Comparison of ENCODE assay signal across 8 cellular contexts in the genomic region with DNA sequence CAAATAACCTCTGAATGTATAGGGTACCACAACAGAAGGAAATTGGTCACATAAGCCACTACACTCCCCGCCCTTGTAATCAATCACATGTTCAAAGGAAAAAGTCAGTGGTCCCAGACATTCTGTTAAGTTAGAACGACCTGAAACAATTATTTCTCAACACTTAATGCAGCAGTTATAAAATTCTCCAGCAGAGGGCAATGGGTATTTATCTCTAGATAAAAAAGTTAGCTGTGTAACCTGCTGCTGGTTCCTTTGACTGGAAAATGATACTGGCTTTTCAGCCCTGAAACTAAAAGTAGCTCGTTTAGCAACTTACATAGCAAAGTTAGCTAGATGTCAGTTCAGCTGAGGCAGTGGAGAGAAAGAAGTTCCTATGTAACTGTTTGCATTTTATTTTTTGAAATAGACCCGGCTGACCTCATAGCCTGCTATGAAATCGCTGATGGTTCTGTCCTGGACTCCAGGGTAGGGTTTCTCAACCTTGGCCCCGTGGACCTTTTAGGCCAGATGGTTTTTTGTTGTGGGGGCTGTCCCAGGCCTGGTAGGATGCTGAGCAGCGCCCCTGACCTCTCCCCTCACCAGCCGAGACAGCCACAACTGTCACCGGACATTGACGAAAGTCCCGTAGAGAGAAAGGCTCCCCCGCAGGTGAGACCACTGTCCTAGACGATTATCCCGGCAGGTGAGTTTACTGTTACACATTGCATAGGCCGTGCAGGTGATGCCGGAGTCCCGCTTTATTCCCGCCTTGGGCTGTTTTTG. TPM values are rescaled to one million over a fixed set of nuclear protein-coding genes. Genes with fewer than 3 reads are reported as not detected.
DNase-seq lines count a peak whose midpoint lies in the region; ATAC-seq, FAIRE-seq and TF ChIP-seq lines count a peak whose summit lies in the region.

No MANE protein-coding gene starts in this region.

- peaks cover 10% of the 10 kb centered on the region for H3K27me3 Mint-ChIP-seq in activated T-cell treated with anti-CD3 and anti-CD28 coated beads, Interleukin-2, amount 50 U/mL, for 24 hours

- H3K27ac ChIP-seq in foreskin keratinocyte, result peak overlapping the region; percentile 1

- ATAC-seq in GM18861 (IDR thresholded peaks at IDR 0.05; ENCODE audit: unreplicated experiment) (peak; percentile 67), foreskin keratinocyte (peak; percentile 65), HG02938 (IDR thresholded peaks at IDR 0.05; ENCODE audit: unreplicated experiment) (no peak)

- H3K36me3 Mint-ChIP-seq in activated T-cell treated with anti-CD3 and anti-CD28 coated beads, Interleukin-2, amount 50 U/mL, for 24 hours (ENCODE audit: low read depth), result no peaks in the 10 kb centered on the region

- H3K27me3 ChIP-seq in foreskin keratinocyte, result no peaks in the 10 kb centered on the region

- DNase-seq in COR-L47 (lab: John Stamatoyannopoulos, UW) (peak; percentile 13), M059J (ENCODE audit: low read depth) (peak; percentile 50), foreskin keratinocyte (peak; percentile 37 to 66), renal cortical epithelial cell (ENCODE audit: low read depth) (peak; percentile 76)
- no peak for DNase-seq in activated T-cell treated with anti-CD3 and anti-CD28 coated beads, Interleukin-2, amount 50 U/mL, for 24 hours

- H3K9me3 Mint-ChIP-seq in activated T-cell treated with anti-CD3 and anti-CD28 coated beads, Interleukin-2, amount 50 U/mL, for 24 hours, result no peaks in the 10 kb centered on the region

- peak; percentile 92 for TF ChIP-seq CTCF in foreskin keratinocyte (conservative IDR thresholded peaks at IDR 0.05)

- H3K4me1 ChIP-seq in foreskin keratinocyte, result peaks cover 4% of the 10 kb centered on the region

- peak; percentile 60 for FAIRE-seq in TTC549 (lab: Jason Lieb, UNC)

- H3K4me3 Mint-ChIP-seq in activated T-cell treated with anti-CD3 and anti-CD28 coated beads, Interleukin-2, amount 50 U/mL, for 24 hours, result no peak overlapping the region

- H3K4me1 Mint-ChIP-seq in activated T-cell treated with anti-CD3 and anti-CD28 coated beads, Interleukin-2, amount 50 U/mL, for 24 hours (ENCODE audit: low read depth), result peaks cover 4% of the 10 kb centered on the region

- H3K27ac Mint-ChIP-seq in activated T-cell treated with anti-CD3 and anti-CD28 coated beads, Interleukin-2, amount 50 U/mL, for 24 hours, result no peak overlapping the region

RNA-seq across cellular contexts. Expression of gene PROSER2, which starts 40.2 kb away (rescaled TPM):
- 2.1 and 4.7 TPM in 2 replicates for total RNA-seq in M059J (2014; rRNA removed; shearing (Covaris generic))
- total RNA-seq in foreskin keratinocyte (17.2 and 22.2 TPM in 2 replicates), renal cortical epithelial cell (60.9 and 84.9 TPM in 2 replicates)
- 18.1 and 22.8 TPM in 2 replicates for polyA plus RNA-seq in foreskin keratinocyte

RNA-seq across cellular contexts. Expression of gene ECHDC3, which starts 40.8 kb away (rescaled TPM):
- total RNA-seq in M059J (2014; rRNA removed; shearing (Covaris generic)), result not detected in 2 replicates
- total RNA-seq in foreskin keratinocyte (10.4 and 13.4 TPM in 2 replicates), renal cortical epithelial cell (14.9 and 19.0 TPM in 2 replicates)
- polyA plus RNA-seq in foreskin keratinocyte, result 11.0 and 14.4 TPM in 2 replicates

Comparison
In these comparisons a context has a peak if more than half of its experiments do, and no peak if none do; other contexts are left out.
1. RNA of gene ECHDC3, which starts 40.8 kb away (total RNA-seq): 14.9 to 19.0 TPM in renal cortical epithelial cell and 10.4 to 13.4 TPM in foreskin keratinocyte; not detected in M059J; every median in the first group is over 10 times any median in the second.